ENCODE assay signal across 16 cellular contexts in the genomic region with DNA sequence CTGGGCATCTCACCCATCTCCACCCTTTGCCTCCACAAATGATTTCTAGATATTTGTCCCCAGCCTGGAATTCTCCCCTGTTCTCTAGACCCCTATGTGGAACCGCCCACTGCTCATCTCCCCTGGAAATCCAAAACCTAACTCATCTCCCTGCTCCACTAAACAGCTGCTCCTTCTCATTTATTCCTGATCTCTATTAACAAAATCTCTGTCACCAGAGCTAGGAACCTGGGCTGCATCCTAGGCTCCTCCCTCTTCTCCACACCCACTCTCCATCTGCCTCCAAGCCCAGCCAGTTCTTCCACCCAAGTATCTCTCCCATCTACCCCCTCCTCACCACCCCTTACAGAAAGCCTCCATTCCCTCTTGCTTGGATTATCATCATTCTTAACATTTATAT. TPM values are rescaled to one million over a fixed set of nuclear protein-coding genes. Genes with fewer than 3 reads are reported as not detected.
A peak's percentile ranks its signal among the peaks of the same experiment; 100 is the strongest.
DNase-seq lines count a peak whose midpoint lies in the region; ATAC-seq, FAIRE-seq and TF ChIP-seq lines count a peak whose summit lies in the region.
"Had no signal": no experiment of that assay in that cellular context is flagged by ENCODE, and none has a peak within 500 bp of the region (broad histone marks: within the 10 kb centered on the region; RNA-seq: fewer than 3 reads in every experiment).

No MANE protein-coding gene starts in this region.

- peaks cover 67% of the 10 kb centered on the region for H3K4me1 ChIP-seq in A673 (ENCODE audit: insufficient read depth, low read length, poor library complexity, severe bottlenecking)

- intact Hi-C loops in A673 (cut with micrococcal nuclease; ENCODE audit: unreplicated experiment), result no loop called here

- peaks cover 15% of the 10 kb centered on the region for H3K4me1 Mint-ChIP-seq in neural crest cell

- CTCF ChIA-PET in A673 (lab: Charles Lee), result no interaction called here

- H3K36me3 Mint-ChIP-seq in neural crest cell (ENCODE audit: low read depth), result no peaks in the 10 kb centered on the region

- no TSS peak for BruUV-seq in A673 (replicated peaks; lab: Mats Ljungman, UMichigan)

- POLR2A ChIA-PET in A673 (lab: Charles Lee; ENCODE audit: low non-redundant PET), result no interaction called here

- H3K9me3 ChIP-seq in A673 (ENCODE audit: low read depth, low read length, poor library complexity, severe bottlenecking), result no peaks in the 10 kb centered on the region

- ATAC-seq in GM21717 (IDR thresholded peaks at IDR 0.05; ENCODE audit: unreplicated experiment), result no peak

- H3K27ac ChIP-seq in A673 (ENCODE audit: low read depth, low read length, poor library complexity, severe bottlenecking), result peak overlapping the region; percentile 72

- no peaks in the 10 kb centered on the region for H3K36me3 ChIP-seq in A673 (ENCODE audit: insufficient read depth, low read length, poor library complexity, severe bottlenecking)

- peaks cover 23% of the 10 kb centered on the region for H3K27me3 Mint-ChIP-seq in neural crest cell (ENCODE audit: low read depth)

- TF ChIP-seq CTCF in A673 (conservative IDR thresholded peaks at IDR 0.05; ENCODE audit: low read depth, low read length), result no peak
- TF ChIP-seq CTCF in neural crest cell (conservative IDR thresholded peaks at IDR 0.05), result no peak

- peak overlapping the region; percentile 27 for H3K4me3 Mint-ChIP-seq in neural crest cell
- H3K4me3 Mint-ChIP-seq: B cell had no signal

- peak; percentile 32 for DNase-seq in A673 (ENCODE audit: low spot score)
- no peak for DNase-seq in GM19239 (ENCODE audit: insufficient read length, low spot score)
- DNase-seq in cerebellum (ENCODE audit: low spot score), result peak; percentile 44
- no peak for DNase-seq in neural crest cell (ENCODE audit: low read depth, low spot score)
- DNase-seq in amniotic stem cell (lab: John Stamatoyannopoulos, UW), result no peak
- DNase-seq in activated naive CD4-positive, alpha-beta T cell (lab: John Stamatoyannopoulos, UW), result no peak
- DNase-seq in MV-4-11 (lab: John Stamatoyannopoulos, UW), result no peak
- DNase-seq: activated CD4-positive, CD25-positive, alpha-beta regulatory T cell treated with anti-CD3 and anti-CD28 coated beads, Interleukin-2, amount 50 U/mL, for 72 hours; KG1; NCI-H2081; stimulated activated CD4-positive, alpha-beta T cell treated with anti-CD3 and anti-CD28 coated beads, Interleukin-2, amount 100 ng/mL, for 24 hours had no signal

- FAIRE-seq in GM19239 (lab: Jason Lieb, UNC), result peak; percentile 33
- FAIRE-seq: GM12878 had no signal

- no peak overlapping the region for H3K4me3 ChIP-seq in A673 (ENCODE audit: low read depth, low read length, poor library complexity, severe bottlenecking)
- H3K4me3 ChIP-seq: GM12878 had no signal

- H3K9me3 Mint-ChIP-seq in neural crest cell, result no peaks in the 10 kb centered on the region

- H3K27me3 ChIP-seq in A673 (replicated peaks; ENCODE audit: insufficient read depth, low read depth, low read length, poor library complexity), result no peaks in the 10 kb centered on the region

- no peak overlapping the region for H3K27ac Mint-ChIP-seq in neural crest cell (ENCODE audit: unreplicated experiment)
- H3K27ac Mint-ChIP-seq: B cell had no signal

RNA-seq across cellular contexts. Expression of a gene that starts 24.0 kb away (rescaled TPM):
- total RNA-seq in A673 (2021) (7.6 and 10.0 TPM in 2 replicates), cerebellum (1.4 TPM), neural crest cell (1.5 TPM in 2 replicates)

RNA-seq across cellular contexts. Expression of a gene that starts 44.5 kb away (rescaled TPM):
- total RNA-seq in A673 (2021) (2.4 and 2.7 TPM in 2 replicates), cerebellum (1.8 TPM), neural crest cell (2.6 and 3.2 TPM in 2 replicates)
- total RNA-seq: B cell, Daoy, mononuclear cell had no signal

Comparison
In these comparisons a context has a peak if more than half of its experiments do, and no peak if none do; other contexts are left out.
1. DNase-seq: peak in A673 (single experiment) and cerebellum (single experiment); none in GM19239 (single experiment), neural crest cell (single experiment), amniotic stem cell (single experiment), activated naive CD4-positive, alpha-beta T cell (0 of 4) and MV-4-11 (single experiment).